ENCODE assay signal across 14 cellular contexts in the genomic region with DNA sequence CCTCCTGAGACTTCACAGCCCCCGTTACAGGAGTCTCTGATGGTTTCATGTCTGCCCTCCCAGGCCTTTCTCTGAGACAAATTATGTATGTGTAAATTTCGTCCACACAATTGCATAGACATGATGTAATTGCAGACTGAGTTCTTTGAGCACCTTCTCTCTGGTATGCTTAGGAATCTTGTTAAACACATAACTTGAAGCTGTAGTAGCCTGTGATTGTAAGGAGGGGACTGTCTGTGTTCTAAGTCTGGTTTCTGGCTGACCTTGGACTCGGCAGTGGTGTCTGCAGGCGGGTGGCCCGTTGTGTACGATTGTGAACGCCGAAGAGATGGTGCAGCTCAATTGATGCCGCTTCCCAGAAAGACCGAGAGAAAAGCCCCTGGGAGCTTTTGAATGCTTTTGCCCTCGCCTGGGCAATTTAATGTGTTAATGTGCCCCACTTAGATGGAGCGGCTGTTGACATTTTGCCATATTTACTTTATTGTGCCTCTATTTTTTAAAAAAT. TPM values are rescaled to one million over a fixed set of nuclear protein-coding genes. Genes with fewer than 3 reads are reported as not detected.
DNase-seq lines count a peak whose midpoint lies in the region; ATAC-seq and TF ChIP-seq lines count a peak whose summit lies in the region.
"Had no signal": no experiment of that assay in that cellular context is flagged by ENCODE, and none has a peak within 500 bp of the region (broad histone marks: within the 10 kb centered on the region; RNA-seq: fewer than 3 reads in every experiment).

No MANE protein-coding gene starts in this region.

- peaks cover 13% of the 10 kb centered on the region for H3K36me3 Mint-ChIP-seq in activated CD4-positive, alpha-beta T cell treated with anti-CD3 and anti-CD28 coated beads, Interleukin-2, amount 10 ng/mL, durations not matched to agents 24 days and 14 days (ENCODE audit: low read depth)
- peaks cover 10% of the 10 kb centered on the region for H3K36me3 Mint-ChIP-seq in central memory CD8-positive, alpha-beta T cell (ENCODE audit: insufficient read depth)

- H3K27me3 ChIP-seq in HAP-1 (ENCODE audit: low read depth), result no peaks in the 10 kb centered on the region
- no peaks in the 10 kb centered on the region for H3K27me3 ChIP-seq in osteoblast (ENCODE audit: insufficient read depth, low read length)

- H2AFZ ChIP-seq in osteoblast (ENCODE audit: low read length), result no peak overlapping the region

- no peak for TF ChIP-seq CTCF in osteoblast (IDR thresholded peaks at IDR 0.05; ENCODE audit: extremely low read depth, low read depth, low read length)

- DNase-seq in activated CD4-positive, alpha-beta T cell treated with anti-CD3 and anti-CD28 coated beads, Interleukin-2, amount 10 ng/mL, durations not matched to agents 24 days and 14 days, result no peak
- no peak for DNase-seq in activated CD4-positive, alpha-beta T cell treated with anti-CD3 and anti-CD28 coated beads for 1 hour
- DNase-seq in HAP-1 (ENCODE audit: low spot score in 2 of 2), result peak; percentile 34 to 40
- no peak for DNase-seq in central memory CD8-positive, alpha-beta T cell (ENCODE audit: low spot score in 2 of 2)
- peak; percentile 23 for DNase-seq in osteoblast (ENCODE audit: insufficient read length, low spot score, missing footprints)
- DNase-seq in NCI-H2029 treated with DMSO at 0.1 percent for 48 hours (lab: John Stamatoyannopoulos, UW), result no peak
- DNase-seq: activated CD4-positive, alpha-beta T cell treated with anti-CD3 and anti-CD28 coated beads, Interleukin-2, amount 50 U/mL, for 48 hours; effector CD8-positive, alpha-beta T cell; EL; left colon; NCI-H1436 treated with DMSO at 0.1 percent for 48 hours; nucleus accumbens had no signal

- peak overlapping the region; percentile 96 for H3K4me3 Mint-ChIP-seq in activated CD4-positive, alpha-beta T cell treated with anti-CD3 and anti-CD28 coated beads, Interleukin-2, amount 10 ng/mL, durations not matched to agents 24 days and 14 days
- peak overlapping the region; percentile 16 for H3K4me3 Mint-ChIP-seq in central memory CD8-positive, alpha-beta T cell

- peaks cover 57% of the 10 kb centered on the region for H3K4me1 Mint-ChIP-seq in activated CD4-positive, alpha-beta T cell treated with anti-CD3 and anti-CD28 coated beads, Interleukin-2, amount 10 ng/mL, durations not matched to agents 24 days and 14 days
- peaks cover 59% of the 10 kb centered on the region for H3K4me1 Mint-ChIP-seq in central memory CD8-positive, alpha-beta T cell

- no peak for ATAC-seq in central memory CD8-positive, alpha-beta T cell (replicated peaks; ENCODE audit: extremely low read depth, poor library complexity, severe bottlenecking)
- ATAC-seq in HG03039 (IDR thresholded peaks at IDR 0.05; ENCODE audit: unreplicated experiment) (no peak), GM21737 (IDR thresholded peaks at IDR 0.05; ENCODE audit: unreplicated experiment) (no peak)
- ATAC-seq: left colon had no signal

- H3K36me3 ChIP-seq in HAP-1 (replicated peaks) (no peaks in the 10 kb centered on the region), osteoblast (ENCODE audit: insufficient read depth, low read length) (no peaks in the 10 kb centered on the region)

- in situ Hi-C loops in HAP-1 (cut with MboI; ENCODE audit: low sequenced_read_pairs), result no loop called here

- intact Hi-C loops in activated CD4-positive, alpha-beta T cell treated with anti-CD3 and anti-CD28 coated beads, Interleukin-2, amount 10 ng/mL, durations not matched to agents 24 days and 14 days (cut with micrococcal nuclease), result loop anchor here (5.0 kb wide), 1 partner anchor 267 kb away; the partner anchor contains the start of gene BLOC1S4

- H3K79me2 ChIP-seq in osteoblast (ENCODE audit: insufficient read depth, low read length), result peaks cover 32% of the 10 kb centered on the region

- no peaks in the 10 kb centered on the region for H3K9me3 Mint-ChIP-seq in activated CD4-positive, alpha-beta T cell treated with anti-CD3 and anti-CD28 coated beads, Interleukin-2, amount 10 ng/mL, durations not matched to agents 24 days and 14 days
- no peaks in the 10 kb centered on the region for H3K9me3 Mint-ChIP-seq in central memory CD8-positive, alpha-beta T cell

- H4K20me1 ChIP-seq in osteoblast (ENCODE audit: insufficient read depth, low read length), result peaks cover 14% of the 10 kb centered on the region

- H3K4me1 ChIP-seq in HAP-1 (peaks cover 27% of the 10 kb centered on the region), osteoblast (ENCODE audit: insufficient read depth, low read length) (peaks cover 15% of the 10 kb centered on the region)

- H3K4me2 ChIP-seq in osteoblast (ENCODE audit: insufficient read depth, low read length), result no peak overlapping the region

- no peak overlapping the region for H3K27ac Mint-ChIP-seq in activated CD4-positive, alpha-beta T cell treated with anti-CD3 and anti-CD28 coated beads, Interleukin-2, amount 10 ng/mL, durations not matched to agents 24 days and 14 days
- H3K27ac Mint-ChIP-seq in central memory CD8-positive, alpha-beta T cell (ENCODE audit: low read depth), result peak overlapping the region; percentile 69

- H3K4me3 ChIP-seq in HAP-1 (no peak overlapping the region), osteoblast (ENCODE audit: insufficient read depth, low read length) (no peak overlapping the region)

- no peaks in the 10 kb centered on the region for H3K27me3 Mint-ChIP-seq in activated CD4-positive, alpha-beta T cell treated with anti-CD3 and anti-CD28 coated beads, Interleukin-2, amount 10 ng/mL, durations not matched to agents 24 days and 14 days
- no peaks in the 10 kb centered on the region for H3K27me3 Mint-ChIP-seq in central memory CD8-positive, alpha-beta T cell

- no peak overlapping the region for H3K27ac ChIP-seq in osteoblast (ENCODE audit: low read depth, low read length)

- no peaks in the 10 kb centered on the region for H3K9me3 ChIP-seq in HAP-1
- no peaks in the 10 kb centered on the region for H3K9me3 ChIP-seq in osteoblast (ENCODE audit: low read depth, low read length)

RNA-seq across cellular contexts. Expression of gene TADA2B, which starts 58.5 kb away (rescaled TPM):
- total RNA-seq in activated CD4-positive, alpha-beta T cell treated with anti-CD3 and anti-CD28 coated beads, Interleukin-2, amount 10 ng/mL, durations not matched to agents 24 days and 14 days, result 12.9 and 13.3 TPM in 2 replicates
- 12.7 and 13.0 TPM in 2 replicates for total RNA-seq in osteoblast

Comparison
In these comparisons a context has a peak if more than half of its experiments do, and no peak if none do; other contexts are left out.
1. DNase-seq: peak in HAP-1 (2 of 2) and osteoblast (single experiment); none in activated CD4-positive, alpha-beta T cell treated with anti-CD3 and anti-CD28 coated beads, Interleukin-2, amount 10 ng/mL, durations not matched to agents 24 days and 14 days (single experiment), activated CD4-positive, alpha-beta T cell treated with anti-CD3 and anti-CD28 coated beads for 1 hour (single experiment), central memory CD8-positive, alpha-beta T cell (0 of 2) and NCI-H2029 treated with DMSO at 0.1 percent for 48 hours (single experiment).